Comparison of ENCODE assay signal across 8 cellular contexts in the genomic region with DNA sequence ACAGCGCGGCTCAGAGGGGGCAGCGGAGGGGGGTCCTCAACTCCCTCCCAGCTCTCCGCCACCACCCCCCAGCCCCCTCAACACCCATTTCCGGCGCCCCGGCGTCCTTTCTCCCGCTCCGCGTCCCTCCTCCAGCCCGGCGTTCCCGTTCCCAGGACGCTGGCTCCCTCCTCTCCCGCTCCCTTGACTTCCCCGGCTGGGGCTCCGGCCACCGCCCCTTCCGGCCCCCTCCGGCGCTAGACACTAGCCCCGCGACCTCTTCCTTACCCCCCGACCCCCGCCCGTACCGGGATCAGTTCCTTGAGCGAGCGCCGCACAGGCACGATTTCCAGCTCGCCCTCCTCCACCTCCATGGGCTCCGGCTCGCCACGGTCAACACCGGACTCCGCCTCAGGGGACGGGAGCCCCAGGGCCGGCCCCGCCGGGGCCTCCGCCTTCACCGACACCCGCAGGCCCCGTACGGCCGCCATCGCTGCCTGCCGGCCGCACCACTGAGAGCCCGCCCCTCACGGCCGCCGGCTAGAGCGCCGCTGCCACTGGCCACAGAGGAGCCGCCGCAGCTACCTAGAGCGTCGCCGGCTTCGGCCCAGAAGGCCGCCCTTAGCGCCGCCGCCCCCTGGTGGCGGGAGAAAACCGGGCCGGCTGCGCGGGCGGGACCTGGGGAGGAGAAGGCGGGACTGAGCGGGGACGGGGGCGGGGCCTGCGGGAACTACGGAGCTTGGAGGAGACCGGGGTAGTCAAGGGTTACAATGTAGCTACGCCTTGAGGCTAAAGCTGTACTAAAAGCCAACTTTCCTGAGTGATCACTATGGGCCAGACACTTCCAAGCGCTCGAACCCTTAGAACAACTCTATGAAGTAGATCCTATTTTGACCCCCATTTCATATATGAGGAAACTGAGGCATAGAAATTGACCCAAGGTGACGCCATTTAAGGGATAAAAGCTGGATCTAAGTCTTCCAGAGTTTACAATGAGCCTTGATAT. TPM values are rescaled to one million over a fixed set of nuclear protein-coding genes. Genes with fewer than 3 reads are reported as not detected.
DNase-seq lines count a peak whose midpoint lies in the region; ATAC-seq, FAIRE-seq and TF ChIP-seq lines count a peak whose summit lies in the region.

A gene with protein sequence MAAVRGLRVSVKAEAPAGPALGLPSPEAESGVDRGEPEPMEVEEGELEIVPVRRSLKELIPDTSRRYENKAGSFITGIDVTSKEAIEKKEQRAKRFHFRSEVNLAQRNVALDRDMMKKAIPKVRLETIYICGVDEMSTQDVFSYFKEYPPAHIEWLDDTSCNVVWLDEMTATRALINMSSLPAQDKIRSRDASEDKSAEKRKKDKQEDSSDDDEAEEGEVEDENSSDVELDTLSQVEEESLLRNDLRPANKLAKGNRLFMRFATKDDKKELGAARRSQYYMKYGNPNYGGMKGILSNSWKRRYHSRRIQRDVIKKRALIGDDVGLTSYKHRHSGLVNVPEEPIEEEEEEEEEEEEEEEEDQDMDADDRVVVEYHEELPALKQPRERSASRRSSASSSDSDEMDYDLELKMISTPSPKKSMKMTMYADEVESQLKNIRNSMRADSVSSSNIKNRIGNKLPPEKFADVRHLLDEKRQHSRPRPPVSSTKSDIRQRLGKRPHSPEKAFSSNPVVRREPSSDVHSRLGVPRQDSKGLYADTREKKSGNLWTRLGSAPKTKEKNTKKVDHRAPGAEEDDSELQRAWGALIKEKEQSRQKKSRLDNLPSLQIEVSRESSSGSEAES (minus strand): TSS at position 493 of the 985 bp plus-strand sequence. CDS start 23 bp downstream, at position 470.

- FAIRE-seq in GM12892 (lab: Jason Lieb, UNC) = peak; percentile 99

- H3K27ac ChIP-seq in adipose tissue (ENCODE audit: low read depth, low read length) (peak within 1 kb of the TSS; percentile 51), heart left ventricle (peak within 1 kb of the TSS; percentile 48 to 96 (median 92)), upper lobe of left lung (peak within 1 kb of the TSS; percentile 87 to 98 (median 94))

- intact Hi-C loops in heart left ventricle (cut with DNase I) (loop anchor here in 7 of 10 donors (2.0 to 10.0 kb wide), 3 partner anchors 47 to 111 kb away; a partner anchor contains a TSS), posterior vena cava (cut with DNase I) (loop anchor here in 1 of 2 donors (10.0 kb wide), 1 partner anchor 111 kb away; no protein-coding TSS in a partner anchor)

- 1 to 2% (median 1%) methylated on average over 70 to 84 of the region's 84 CpGs for WGBS in adipose tissue, 3 donors
- WGBS in heart left ventricle, 4 donors = 1 to 3% (median 1%) methylated on average over 38 to 84 of the region's 84 CpGs
- WGBS in upper lobe of left lung, 2 donors = 2% methylated on average over 30 to 48 of the region's 84 CpGs

- ATAC-seq in HG02798 (IDR thresholded peaks at IDR 0.05; ENCODE audit: poor library complexity, unreplicated experiment) = peak; percentile 96
- ATAC-seq in heart left ventricle = peak; percentile 90 to 99 (median 98)
- ATAC-seq in upper lobe of left lung (ENCODE audit: low FRiP score in 2 of 2) = peak; percentile 98 to 100

- TF ChIP-seq POLR2A in GM12892 (IDR thresholded peaks at IDR 0.05; ENCODE audit: low read depth, low read length) (peak; percentile 91), heart left ventricle (IDR thresholded peaks at IDR 0.05) (peak; percentile 23 to 93), upper lobe of left lung (IDR thresholded peaks at IDR 0.05) (peak in 3 of 4 donors; percentile 66 to 91 (median 88))

- TF ChIP-seq EP300 in upper lobe of left lung (IDR thresholded peaks at IDR 0.05) = peak in 1 of 4 donors; percentile 16

- H3K9me3 ChIP-seq in heart left ventricle (no peaks in the 10 kb centered on the region), upper lobe of left lung (no peaks in the 10 kb centered on the region)

- DNase-seq in GM12892 (ENCODE audit: insufficient read length) = peak; percentile 94
- peak; percentile 22 for DNase-seq in NCI-H1417 treated with DMSO at 0.1 percent for 48 hours (lab: John Stamatoyannopoulos, UW)
- DNase-seq in T-helper 1 cell = peak; percentile 81 to 95 (median 86)
- DNase-seq in heart left ventricle = peak; percentile 90 to 95 (median 92)
- peak; percentile 97 for DNase-seq in posterior vena cava (ENCODE audit: low spot score)
- peak; percentile 96 to 98 for DNase-seq in upper lobe of left lung

- H3K27me3 ChIP-seq in heart left ventricle = peaks cover 0 to 2% (median 0%) of the 10 kb centered on the region in 9 donors
- no peaks in the 10 kb centered on the region for H3K27me3 ChIP-seq in upper lobe of left lung

- H3K4me3 ChIP-seq in heart left ventricle (peak within 1 kb of the TSS; percentile 69 to 100 (median 90)), upper lobe of left lung (peak within 1 kb of the TSS; percentile 70 to 96 (median 81))

- peak; percentile 86 to 99 (median 96) for TF ChIP-seq CTCF in heart left ventricle (IDR thresholded peaks at IDR 0.05)
- TF ChIP-seq CTCF in upper lobe of left lung (IDR thresholded peaks at IDR 0.05) = peak; percentile 95 to 100 (median 98)

- peaks cover 0 to 30% (median 14%) of the 10 kb centered on the region in 12 donors for H3K4me1 ChIP-seq in heart left ventricle
- peaks cover 16 to 20% (median 18%) of the 10 kb centered on the region in 4 donors for H3K4me1 ChIP-seq in upper lobe of left lung

- H3K36me3 ChIP-seq in heart left ventricle = peaks cover 0 to 35% (median 23%) of the 10 kb centered on the region in 9 donors
- H3K36me3 ChIP-seq in upper lobe of left lung = peaks cover 6 to 31% (median 12%) of the 10 kb centered on the region in 4 donors

RNA-seq across cellular contexts. Expression of the gene that starts here (rescaled TPM):
- 21.0 TPM for polyA plus RNA-seq in GM12892 (2012; ENCODE audit: missing spikeins)
- polyA plus RNA-seq in adipose tissue (10 to 100 TPM; 13.0 to 18.2 (median 15.1) TPM), heart left ventricle (10 to 100 TPM; 10.4 to 20.2 TPM)
- total RNA-seq in heart left ventricle (10 to 100 TPM; 10.6 to 26.4 (median 21.6) TPM), posterior vena cava (10 to 100 TPM; 22.3 to 22.8 TPM), upper lobe of left lung (10 to 100 TPM; 17.3 to 43.0 (median 32.5) TPM)

Comparison
In these comparisons a context has a peak if more than half of its experiments do, and no peak if none do; other contexts are left out.
1. Peak in every context shown above with its lines: DNase-seq, ATAC-seq, H3K4me3 ChIP-seq and H3K27ac ChIP-seq.
2. DNase-seq: peak in every context shown above with its lines; median percentile 97 in posterior vena cava; 97 in upper lobe of left lung; 94 in GM12892; 92 in heart left ventricle; 86 in T-helper 1 cell; 22 in NCI-H1417 treated with DMSO at 0.1 percent for 48 hours.